8 cellular contexts compared by ENCODE assay signal in the genomic region with DNA sequence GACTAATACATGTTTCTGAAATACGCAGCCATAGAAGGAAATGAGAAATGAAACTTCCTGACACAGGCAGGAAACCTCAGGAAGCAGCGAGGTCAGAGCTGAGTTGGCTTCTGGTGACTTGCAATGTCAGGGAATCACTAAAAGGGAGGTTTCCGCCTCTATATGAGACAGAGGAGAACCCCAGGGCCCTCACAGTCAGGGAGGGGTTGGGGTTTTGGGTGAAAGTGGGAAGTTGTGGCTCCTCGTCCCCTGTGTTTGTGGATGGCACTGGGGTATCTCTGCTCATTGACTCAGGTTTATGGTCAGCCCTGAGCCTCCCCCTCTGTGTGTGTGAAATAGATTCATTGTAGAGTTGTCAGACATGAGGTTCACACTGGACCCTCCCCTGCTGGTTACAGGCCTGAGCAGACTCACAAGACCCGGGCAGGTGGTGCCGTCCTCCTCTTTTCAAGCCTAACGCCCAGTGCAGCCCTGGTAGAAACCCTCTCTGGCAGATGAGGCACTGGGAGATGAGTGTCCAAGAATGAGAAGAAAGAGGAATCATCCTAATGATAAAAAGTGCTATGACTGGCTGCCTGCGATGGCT. TPM values are rescaled to one million over a fixed set of nuclear protein-coding genes. Genes with fewer than 3 reads are reported as not detected.
DNase-seq lines count a peak whose midpoint lies in the region; ATAC-seq, FAIRE-seq and TF ChIP-seq lines count a peak whose summit lies in the region.

No MANE protein-coding gene starts in this region.

- intact Hi-C loops in endothelial cell of umbilical vein (cut with micrococcal nuclease) = no loop called here
- intact Hi-C loops in sciatic nerve (cut with DNase I) = no loop called here

- no peaks in the 10 kb centered on the region for H3K9me1 ChIP-seq in endothelial cell of umbilical vein (replicated peaks; ENCODE audit: control insufficient read depth, extremely low read depth, insufficient read depth, low read length)

- TF ChIP-seq CTCF in endothelial cell of umbilical vein (IDR thresholded peaks at IDR 0.05; ENCODE audit: extremely low read depth in 1 of 2, insufficient read depth in 1 of 2, low read depth in 1 of 2, low read length in 2 of 2) = no peak

- H3K4me1 ChIP-seq in endothelial cell of umbilical vein (ENCODE audit: control insufficient read depth, extremely low read depth, insufficient read depth, low read length) = peaks cover 19% of the 10 kb centered on the region

- peak; percentile 63 for TF ChIP-seq POLR2A in endothelial cell of umbilical vein (IDR thresholded peaks at IDR 0.05; ENCODE audit: low read depth, low read length)

- peak overlapping the region in 1 of 3 experiments; percentile 14 for H3K4me3 ChIP-seq in endothelial cell of umbilical vein (replicated peaks in 1 of 3; ENCODE audit: insufficient read depth in 1 of 3, low read depth in 1 of 3, low read length in 3 of 3)

- no peaks in the 10 kb centered on the region for H3K36me3 ChIP-seq in endothelial cell of umbilical vein (ENCODE audit: control insufficient read depth in 2 of 2, extremely low read depth in 1 of 2, insufficient read depth in 2 of 2, low read length in 2 of 2)

- no peaks in the 10 kb centered on the region for H3K27me3 ChIP-seq in endothelial cell of umbilical vein (ENCODE audit: control insufficient read depth in 2 of 2, insufficient read depth in 2 of 2, low read length in 2 of 2)

- peak overlapping the region; percentile 68 for H3K27ac ChIP-seq in endothelial cell of umbilical vein (ENCODE audit: insufficient read depth, low read depth, low read length)

- POLR2A ChIA-PET in endothelial cell of umbilical vein (lab: Charles Lee) = no interaction called here

- no peaks in the 10 kb centered on the region for H4K20me1 ChIP-seq in endothelial cell of umbilical vein (replicated peaks; ENCODE audit: control insufficient read depth, extremely low read depth, insufficient read depth, low read length)

- peak overlapping the region; percentile 51 for H3K4me2 ChIP-seq in endothelial cell of umbilical vein (ENCODE audit: insufficient read depth, low read length)

- peak overlapping the region; percentile 20 for H3K9ac ChIP-seq in endothelial cell of umbilical vein (replicated peaks; ENCODE audit: extremely low read depth, insufficient read depth, low read length)

- H3K79me2 ChIP-seq in endothelial cell of umbilical vein (ENCODE audit: control insufficient read depth, insufficient read depth, low read length) = no peaks in the 10 kb centered on the region

- no peaks in the 10 kb centered on the region for H3K9me3 ChIP-seq in endothelial cell of umbilical vein (replicated peaks; ENCODE audit: control insufficient read depth, insufficient read depth, low read length)

- H2AFZ ChIP-seq in endothelial cell of umbilical vein (ENCODE audit: low read depth, low read length) = peak overlapping the region; percentile 64

- dilution Hi-C loops in endothelial cell of umbilical vein (cut with MboI; ENCODE audit: extremely low pct_ligation_motif_present, low sequenced_read_pairs) = no loop called here

- BruUV-seq in endothelial cell of umbilical vein (replicated peaks; lab: Mats Ljungman, UMichigan) = TSS peak; percentile 58

- DNase-seq in EH (ENCODE audit: low read depth) (peak; percentile 40), RPMI7951 (ENCODE audit: low read depth) (peak; percentile 11), endothelial cell of umbilical vein (ENCODE audit: low read depth, low spot score) (peak; percentile 75), sciatic nerve (ENCODE audit: low spot score) (no peak), cerebellum (ENCODE audit: low spot score) (no peak), LoVo (ENCODE audit: low spot score) (no peak), HPDE6-E6E7 (ENCODE audit: extremely low spot score) (no peak)

- peak; percentile 100 for FAIRE-seq in endothelial cell of umbilical vein (lab: Jason Lieb, UNC)

- CTCF ChIA-PET in endothelial cell of umbilical vein (lab: Charles Lee) = interaction anchor here (0.7 to 4.0 kb wide), 4 partner anchors 16 to 79 kb away, joined by 3 to 35 read pairs (median 4); no protein-coding TSS in a partner anchor

- ATAC-seq in sciatic nerve (peak; percentile 89), GM18517 (IDR thresholded peaks at IDR 0.05; ENCODE audit: unreplicated experiment) (no peak)

TF ChIP-seq in endothelial cell of umbilical vein, 7 proteins besides CTCF, POLR2A, EP300 and RAD21:
- TF ChIP-seq JUN (IDR thresholded peaks at IDR 0.05; ENCODE audit: borderline replicate concordance, insufficient read depth, insufficient read length, low read depth) = peak; percentile 15
- peak; percentile 79 for TF ChIP-seq FOS (IDR thresholded peaks at IDR 0.05; ENCODE audit: borderline replicate concordance, insufficient read depth, low read length)
- TF ChIP-seq EZH2 (IDR thresholded peaks at IDR 0.05; ENCODE audit: borderline replicate concordance, low read depth, low read length, severe bottlenecking) = no peak
- peak; percentile 79 for TF ChIP-seq POLR2AphosphoS5 (IDR thresholded peaks at IDR 0.05; ENCODE audit: insufficient read depth, low read depth, low read length)
- no peak for TF ChIP-seq MAX (IDR thresholded peaks at IDR 0.05; ENCODE audit: insufficient read depth, insufficient read length)
- no peak for TF ChIP-seq MYC (IDR thresholded peaks at IDR 0.05; ENCODE audit: low read depth, low read length)
- peak; percentile 17 for TF ChIP-seq GATA2 (IDR thresholded peaks at IDR 0.05; ENCODE audit: insufficient read depth, insufficient read length, low read depth, low read length)
TF ChIP-seq in endothelial cell of umbilical vein: peak in this region for 4.

RNA-seq across cellular contexts. Expression of gene LILRA6, which starts 5.5 kb away (rescaled TPM):
- total RNA-seq in RPMI7951 (2014; rRNA removed; shearing (Covaris generic)) = not detected in 2 replicates
- total RNA-seq in endothelial cell of umbilical vein (not detected in 2 replicates), sciatic nerve (11.4 TPM), cerebellum (0.64 TPM)
- polyA plus RNA-seq in endothelial cell of umbilical vein = 0.05 TPM in 1 of 2 replicates, not detected in the other
- polyA plus RNA-seq in endothelial cell of umbilical vein (2011; cell fraction: cytosol; rRNA removed) = 0.03 TPM in 1 of 2 replicates, not detected in the other
- polyA plus RNA-seq in endothelial cell of umbilical vein (2011; cell fraction: nucleus; rRNA removed) = 0.33 and 0.36 TPM in 2 replicates
- polyA plus RNA-seq in endothelial cell of umbilical vein (2012) = 0.08 and 0.16 TPM in 2 replicates
- not detected in 2 replicates for polyA minus RNA-seq in endothelial cell of umbilical vein
- polyA minus RNA-seq in endothelial cell of umbilical vein (2011; cell fraction: cytosol; rRNA and poly(A)+ RNA removed) = not detected
- not detected in 2 replicates for polyA minus RNA-seq in endothelial cell of umbilical vein (2011; cell fraction: nucleus; rRNA and poly(A)+ RNA removed)

RNA-seq across cellular contexts. Expression of gene LILRB5, which starts 9.0 kb away (rescaled TPM):
- total RNA-seq in RPMI7951 (2014; rRNA removed; shearing (Covaris generic)) = not detected in 2 replicates
- total RNA-seq in endothelial cell of umbilical vein (not detected in 2 replicates), sciatic nerve (24.1 TPM), cerebellum (1.2 TPM)
- polyA plus RNA-seq in endothelial cell of umbilical vein = not detected in 2 replicates
- polyA plus RNA-seq in endothelial cell of umbilical vein (2011; cell fraction: cytosol; rRNA removed) = not detected in 2 replicates
- polyA plus RNA-seq in endothelial cell of umbilical vein (2011; cell fraction: nucleus; rRNA removed) = not detected in 2 replicates
- polyA plus RNA-seq in endothelial cell of umbilical vein (2012) = not detected in 2 replicates
- polyA minus RNA-seq in endothelial cell of umbilical vein = not detected in 2 replicates
- not detected for polyA minus RNA-seq in endothelial cell of umbilical vein (2011; cell fraction: cytosol; rRNA and poly(A)+ RNA removed)
- polyA minus RNA-seq in endothelial cell of umbilical vein (2011; cell fraction: nucleus; rRNA and poly(A)+ RNA removed) = not detected in 2 replicates

RNA-seq across cellular contexts. Expression of gene LILRB3, which starts 25.3 kb away (rescaled TPM):
- not detected in 2 replicates for total RNA-seq in RPMI7951 (2014; rRNA removed; shearing (Covaris generic))
- not detected in 2 replicates for total RNA-seq in endothelial cell of umbilical vein
- not detected in 2 replicates for polyA plus RNA-seq in endothelial cell of umbilical vein
- polyA plus RNA-seq in endothelial cell of umbilical vein (2011; cell fraction: cytosol; rRNA removed) = not detected in 2 replicates
- polyA plus RNA-seq in endothelial cell of umbilical vein (2011; cell fraction: nucleus; rRNA removed) = 0.40 TPM in 1 of 2 replicates, not detected in the other
- 0.13 TPM in 1 of 2 replicates, not detected in the other for polyA plus RNA-seq in endothelial cell of umbilical vein (2012)
- not detected in 2 replicates for polyA minus RNA-seq in endothelial cell of umbilical vein
- not detected for polyA minus RNA-seq in endothelial cell of umbilical vein (2011; cell fraction: cytosol; rRNA and poly(A)+ RNA removed)
- polyA minus RNA-seq in endothelial cell of umbilical vein (2011; cell fraction: nucleus; rRNA and poly(A)+ RNA removed) = not detected in 2 replicates
- 23.9 TPM for total RNA-seq in sciatic nerve
- total RNA-seq in cerebellum = 0.18 TPM

RNA-seq across cellular contexts. Expression of gene LILRB2, which starts 32.8 kb away (rescaled TPM):
- not detected in 2 replicates for total RNA-seq in RPMI7951 (2014; rRNA removed; shearing (Covaris generic))
- total RNA-seq in endothelial cell of umbilical vein (not detected in 2 replicates), sciatic nerve (12.9 TPM), cerebellum (0.27 TPM)
- not detected in 2 replicates for polyA plus RNA-seq in endothelial cell of umbilical vein
- polyA plus RNA-seq in endothelial cell of umbilical vein (2011; cell fraction: cytosol; rRNA removed) = not detected in 2 replicates
- not detected in 2 replicates for polyA plus RNA-seq in endothelial cell of umbilical vein (2011; cell fraction: nucleus; rRNA removed)
- not detected in 2 replicates for polyA plus RNA-seq in endothelial cell of umbilical vein (2012)
- polyA minus RNA-seq in endothelial cell of umbilical vein = not detected in 2 replicates
- polyA minus RNA-seq in endothelial cell of umbilical vein (2011; cell fraction: cytosol; rRNA and poly(A)+ RNA removed) = not detected
- not detected in 2 replicates for polyA minus RNA-seq in endothelial cell of umbilical vein (2011; cell fraction: nucleus; rRNA and poly(A)+ RNA removed)

RNA-seq across cellular contexts. Expression of gene RPS9, which starts 47.5 kb away (rescaled TPM):
- 1,692 and 2,035 TPM in 2 replicates for total RNA-seq in RPMI7951 (2014; rRNA removed; shearing (Covaris generic))
- total RNA-seq in endothelial cell of umbilical vein (1,192 and 1,260 TPM in 2 replicates), sciatic nerve (1,121 TPM), cerebellum (1,035 TPM)
- 3,343 and 4,230 TPM in 2 replicates for polyA plus RNA-seq in endothelial cell of umbilical vein
- 3,326 and 3,998 TPM in 2 replicates for polyA plus RNA-seq in endothelial cell of umbilical vein (2011; cell fraction: cytosol; rRNA removed)
- 1,121 and 1,183 TPM in 2 replicates for polyA plus RNA-seq in endothelial cell of umbilical vein (2011; cell fraction: nucleus; rRNA removed)
- 2,632 and 2,638 TPM in 2 replicates for polyA plus RNA-seq in endothelial cell of umbilical vein (2012)
- polyA minus RNA-seq in endothelial cell of umbilical vein = 537 and 600 TPM in 2 replicates
- 455 TPM for polyA minus RNA-seq in endothelial cell of umbilical vein (2011; cell fraction: cytosol; rRNA and poly(A)+ RNA removed)
- 161 and 222 TPM in 2 replicates for polyA minus RNA-seq in endothelial cell of umbilical vein (2011; cell fraction: nucleus; rRNA and poly(A)+ RNA removed)

Comparison
In these comparisons a context has a peak if more than half of its experiments do, and no peak if none do; other contexts are left out.
1. DNase-seq: peak in EH (single experiment), RPMI7951 (single experiment) and endothelial cell of umbilical vein (single experiment); none in sciatic nerve (single experiment), cerebellum (single experiment), LoVo (single experiment) and HPDE6-E6E7 (single experiment).
2. RNA of gene LILRB5, which starts 9.0 kb away (total RNA-seq): 24.1 TPM in sciatic nerve (single experiment); 1.2 TPM in cerebellum (single experiment), not detected in RPMI7951 and not detected in endothelial cell of umbilical vein; every median in the first group is over 10 times any median in the second.
3. RNA of gene LILRB3, which starts 25.3 kb away (total RNA-seq): 23.9 TPM in sciatic nerve (single experiment); 0.18 TPM in cerebellum (single experiment), not detected in RPMI7951 and not detected in endothelial cell of umbilical vein; every median in the first group is over 10 times any median in the second.